ENCODE assay signal across 23 cellular contexts in genomic region chr1:25864434-25864833, GRCh38. TPM values are rescaled to one million over a fixed set of nuclear protein-coding genes. Genes with fewer than 3 reads are reported as not detected.
DNase-seq lines count a peak whose midpoint lies in the region; ATAC-seq, FAIRE-seq and TF ChIP-seq lines count a peak whose summit lies in the region.
"Had no signal": no experiment of that assay in that cellular context is flagged by ENCODE, and none has a peak within 500 bp of the region (broad histone marks: within the 10 kb centered on the region; RNA-seq: fewer than 3 reads in every experiment).

No MANE protein-coding gene starts in this region.

- no peaks in the 10 kb centered on the region for H3K27me3 ChIP-seq in K562 (ENCODE audit: control insufficient read depth in 2 of 2, insufficient read depth in 2 of 2, low read length in 2 of 2)
- H3K27me3 ChIP-seq: BE2C had no signal

- no peaks in the 10 kb centered on the region for H4K20me1 ChIP-seq in K562 (replicated peaks; ENCODE audit: control insufficient read depth, insufficient read depth, low read length)

- H3K27ac ChIP-seq in K562 (ENCODE audit: extremely low read depth, low read depth, low read length) = no peak overlapping the region
- H3K27ac ChIP-seq: GM23248 had no signal

- TF ChIP-seq EP300 in K562 (IDR thresholded peaks at IDR 0.05; ENCODE audit: low read length) = no peak

- H3K27me3 Mint-ChIP-seq in T-helper 17 cell (no peaks in the 10 kb centered on the region), nephron (ENCODE audit: low read depth) (peaks cover 4% of the 10 kb centered on the region)
- H3K27me3 Mint-ChIP-seq: CD4-positive, CD25-positive, alpha-beta regulatory T cell; CD8-positive, alpha-beta memory T cell had no signal

- TF ChIP-seq CTCF in K562 (IDR thresholded peaks at IDR 0.05 in 2 of 3, conservative IDR thresholded peaks at IDR 0.05 in 1 of 3; ENCODE audit: insufficient read depth in 2 of 3, low read depth in 1 of 3, low read length in 3 of 3) (no peak), nephron (IDR thresholded peaks at IDR 0.05; ENCODE audit: unreplicated experiment in 3 of 3) (no peak)

- ATAC-seq in T-helper 17 cell = no peak
- no peak for ATAC-seq in K562

- H3K4me1 Mint-ChIP-seq in T-helper 17 cell = peaks cover 11% of the 10 kb centered on the region
- peaks cover 28% of the 10 kb centered on the region for H3K4me1 Mint-ChIP-seq in nephron

- H3K9me1 ChIP-seq in K562 (ENCODE audit: control insufficient read depth, insufficient read depth, low read length) = no peaks in the 10 kb centered on the region

- FAIRE-seq in K562 (lab: Jason Lieb, UNC) = no peak
- FAIRE-seq: A204.1, D721Med, GM12892, GM18507, H54 had no signal

- 85% methylated on average over 3 of the region's 3 CpGs for WGBS in K562 (ENCODE audit: insufficient coverage, low coverage, missing lambda C conversion rate)

- H3K9ac ChIP-seq in K562 (ENCODE audit: insufficient read depth in 1 of 2, low read depth in 2 of 2, low read length in 2 of 2) = peak overlapping the region in 1 of 2 experiments; percentile 10; a peak in 1 of 4 replicates
- H3K9ac ChIP-seq: GM23248 had no signal

- no peak overlapping the region for H3K4me2 ChIP-seq in K562 (ENCODE audit: insufficient read depth, low read length)

- in situ Hi-C loops in K562 (cut with MboI) = no loop called here

- CTCF ChIA-PET in K562 (lab: Yijun Ruan, JAX; ENCODE audit: low intra/inter-chr PET ratio) = no interaction called here

- H3K4me3 Mint-ChIP-seq in T-helper 17 cell (no peak overlapping the region), nephron (no peak overlapping the region)
- H3K4me3 Mint-ChIP-seq: CD4-positive, CD25-positive, alpha-beta regulatory T cell; CD8-positive, alpha-beta memory T cell; HFFc6 had no signal

- H3K9me3 Mint-ChIP-seq in nephron = no peaks in the 10 kb centered on the region
- H3K9me3 Mint-ChIP-seq: CD4-positive, CD25-positive, alpha-beta regulatory T cell; CD8-positive, alpha-beta memory T cell; HFFc6 had no signal

- no peak overlapping the region for H3K4me3 ChIP-seq in K562
- H3K4me3 ChIP-seq: GM23248 had no signal

- no peak for TF ChIP-seq RAD21 in K562 (CRISPR knock-in tag; conservative IDR thresholded peaks at IDR 0.05 in 1 of 2, IDR thresholded peaks at IDR 0.05 in 1 of 2)

- H3K36me3 Mint-ChIP-seq in T-helper 17 cell (ENCODE audit: low read depth) (no peaks in the 10 kb centered on the region), nephron (ENCODE audit: low read depth) (peaks cover 33% of the 10 kb centered on the region)

- peaks cover 14% of the 10 kb centered on the region for H3K79me2 ChIP-seq in K562 (ENCODE audit: control insufficient read depth, insufficient read depth, low read length)

- no peaks in the 10 kb centered on the region for H3K9me3 ChIP-seq in T-helper 17 cell (ENCODE audit: control insufficient read depth, low read length, poor library complexity, severe bottlenecking)
- no peaks in the 10 kb centered on the region for H3K9me3 ChIP-seq in K562 (replicated peaks; ENCODE audit: control insufficient read depth, insufficient read depth, low read depth, low read length)
- H3K9me3 ChIP-seq: BE2C had no signal

- peaks cover 11% of the 10 kb centered on the region; the same call in 1 of the 3 replicates for H3K36me3 ChIP-seq in K562 (ENCODE audit: control insufficient read depth, insufficient read depth, low read length)
- H3K36me3 ChIP-seq: BE2C had no signal

- DNase-seq in T-helper 17 cell (no peak), K562 (ENCODE audit: extremely low read depth in 1 of 4, low spot score in 3 of 4) (no peak), DMS153 treated with DMSO at 0.1 percent for 48 hours (lab: John Stamatoyannopoulos, UW; ENCODE audit: unreplicated experiment) (no peak), NCI-H69 (lab: John Stamatoyannopoulos, UW) (no peak), OCI-M1 (lab: John Stamatoyannopoulos, UW) (no peak)
- no peak for DNase-seq in activated CD4-positive, alpha-beta T cell treated with anti-CD3 and anti-CD28 coated beads for 48 hours
- DNase-seq: ACHN; BE2C; C1 segment of cervical spinal cord; CD4-positive, CD25-positive, alpha-beta regulatory T cell; CD8-positive, alpha-beta memory T cell; COR-L47; DMS79; GDM1; GM23248; HCEC 1CT; HFFc6 had no signal

- H2AFZ ChIP-seq in K562 (ENCODE audit: low read depth, low read length) = no peak overlapping the region
- H2AFZ ChIP-seq: GM23248 had no signal

- H3K4me1 ChIP-seq in K562 (replicated peaks in 1 of 2; ENCODE audit: control insufficient read depth in 2 of 2, insufficient read depth in 2 of 2, low read length in 2 of 2) = peaks cover 21 to 42% of the 10 kb centered on the region in 2 experiments
- H3K4me1 ChIP-seq: BE2C had no signal

- no TSS peak for BruUV-seq in K562 (replicated peaks; lab: Mats Ljungman, UMichigan)

- H3K27ac Mint-ChIP-seq in T-helper 17 cell (peak overlapping the region; percentile 12), nephron (peak overlapping the region in 2 of 3 experiments; percentile 16 to 29)
- H3K27ac Mint-ChIP-seq: CD4-positive, CD25-positive, alpha-beta regulatory T cell; CD8-positive, alpha-beta memory T cell; HFFc6 had no signal

- TF ChIP-seq POLR2A in K562 (conservative IDR thresholded peaks at IDR 0.05) = no peak

- intact Hi-C loops in K562 (cut with micrococcal nuclease) = loop anchor here (5.0 kb wide), 1 partner anchor 368 kb away; the partner anchor contains the start of gene CEP85

- POLR2A ChIA-PET in K562 (lab: Yijun Ruan, JAX) = interaction anchor here (0.6 to 1.6 kb wide), 5 partner anchors 16 to 55 kb away, joined by 3 to 4 read pairs (median 3); no protein-coding TSS in a partner anchor

RNA-seq across cellular contexts. Expression of gene AUNIP, which starts 5.2 kb away (rescaled TPM):
- total RNA-seq in T-helper 17 cell (under 1 TPM in 1 of 2 donors, not detected in 1; 0.31 TPM), K562 (2014; rRNA removed) (46.4 and 51.4 TPM in 2 replicates), K562 (2014; rRNA removed; fragmentation: Illumina TruSeq; extraction: Trizol) (47.1 and 55.0 TPM in 2 replicates), K562 (2015; rRNA removed; fragmentation: Illumina TruSeq; extraction: Trizol) (40.5 and 41.4 TPM in 2 replicates), K562 (2021) (30.9 and 31.7 TPM in 2 replicates)
- total RNA-seq in K562 (2011; cell fraction: chromatin; rRNA removed; ENCODE audit: low replicate concordance) = 50.6 and 72.2 TPM in 2 replicates
- 35.2 and 36.8 TPM in 2 replicates for total RNA-seq in K562 (2011; cell fraction: nucleolus; rRNA removed)
- total RNA-seq in K562 (2011; cell fraction: nucleoplasm; rRNA removed) = 48.3 and 56.9 TPM in 2 replicates
- polyA plus RNA-seq in K562 (2011; rRNA removed) (45.0 and 48.8 TPM in 2 replicates), K562 (2014; fragmentation: Illumina TruSeq; extraction: Trizol) (48.8 and 50.0 TPM in 2 replicates), K562 (2014; fragmentation: Nextera tagmentation; extraction: Ambion mirVana) (10 to 100 TPM; 12.1 to 15.2 TPM), K562 (2014; rRNA removed) (52.3 and 53.8 TPM in 2 replicates)
- polyA plus RNA-seq in K562 (2011; cell fraction: cytosol; rRNA removed) = 26.1 and 34.8 TPM in 2 replicates
- 23.2 and 23.3 TPM in 2 replicates for polyA plus RNA-seq in K562 (2011; cell fraction: nucleus; rRNA removed)
- 18.8 and 21.2 TPM in 2 replicates for polyA plus RNA-seq in K562 (2012)
- polyA minus RNA-seq in K562 (2011; rRNA and poly(A)+ RNA removed) = 37.1 and 45.0 TPM in 2 replicates
- polyA minus RNA-seq in K562 (2011; cell fraction: cytosol; rRNA and poly(A)+ RNA removed) = 10.0 and 14.8 TPM in 2 replicates
- 18.4 and 30.3 TPM in 2 replicates for polyA minus RNA-seq in K562 (2011; cell fraction: nucleus; rRNA and poly(A)+ RNA removed)
- total RNA-seq: CD4-positive, CD25-positive, alpha-beta regulatory T cell had no signal
- polyA plus RNA-seq: CD8-positive, alpha-beta memory T cell had no signal

RNA-seq across cellular contexts. Expression of gene PAQR7, which starts 11.1 kb away (rescaled TPM):
- total RNA-seq in T-helper 17 cell (1 to 10 TPM; 1.4 to 2.6 TPM), K562 (2014; rRNA removed) (2.4 and 3.3 TPM in 2 replicates), K562 (2014; rRNA removed; fragmentation: Illumina TruSeq; extraction: Trizol) (2.0 and 2.4 TPM in 2 replicates), K562 (2015; rRNA removed; fragmentation: Illumina TruSeq; extraction: Trizol) (2.5 and 2.6 TPM in 2 replicates), K562 (2021) (4.0 and 4.4 TPM in 2 replicates)
- 9.3 and 18.9 TPM in 2 replicates for total RNA-seq in K562 (2011; cell fraction: chromatin; rRNA removed; ENCODE audit: low replicate concordance)
- total RNA-seq in K562 (2011; cell fraction: nucleolus; rRNA removed) = 15.7 and 18.8 TPM in 2 replicates
- 13.9 and 16.4 TPM in 2 replicates for total RNA-seq in K562 (2011; cell fraction: nucleoplasm; rRNA removed)
- polyA plus RNA-seq in K562 (2011; rRNA removed) (5.2 and 5.4 TPM in 2 replicates), K562 (2014; fragmentation: Illumina TruSeq; extraction: Trizol) (2.9 and 3.3 TPM in 2 replicates), K562 (2014; fragmentation: Nextera tagmentation; extraction: Ambion mirVana) (1 to 10 TPM; 1.1 to 1.2 TPM), K562 (2014; rRNA removed) (2.7 and 3.0 TPM in 2 replicates)
- polyA plus RNA-seq in K562 (2011; cell fraction: cytosol; rRNA removed) = 8.8 and 14.1 TPM in 2 replicates
- 5.8 and 7.4 TPM in 2 replicates for polyA plus RNA-seq in K562 (2011; cell fraction: nucleus; rRNA removed)
- 4.5 and 6.9 TPM in 2 replicates for polyA plus RNA-seq in K562 (2012)
- polyA minus RNA-seq in K562 (2011; rRNA and poly(A)+ RNA removed) = 5.5 and 8.5 TPM in 2 replicates
- 7.4 and 8.5 TPM in 2 replicates for polyA minus RNA-seq in K562 (2011; cell fraction: cytosol; rRNA and poly(A)+ RNA removed)
- polyA minus RNA-seq in K562 (2011; cell fraction: nucleus; rRNA and poly(A)+ RNA removed) = 2.0 and 2.4 TPM in 2 replicates

RNA-seq across cellular contexts. Expression of gene STMN1, which starts 41.8 kb away (rescaled TPM):
- 10 to 100 TPM in 1 of 2 donors, 1 to 10 TPM in 1; 9.3 to 13.8 TPM for total RNA-seq in T-helper 17 cell
- total RNA-seq in K562 (2011; cell fraction: chromatin; rRNA removed; ENCODE audit: low replicate concordance) = 79.1 and 202 TPM in 2 replicates
- 64.9 and 72.4 TPM in 2 replicates for total RNA-seq in K562 (2011; cell fraction: nucleolus; rRNA removed)
- total RNA-seq in K562 (2011; cell fraction: nucleoplasm; rRNA removed) = 144 and 204 TPM in 2 replicates
- total RNA-seq in K562 (2014; rRNA removed) = 717 and 838 TPM in 2 replicates
- total RNA-seq in K562 (2014; rRNA removed; fragmentation: Illumina TruSeq; extraction: Trizol) = 432 and 614 TPM in 2 replicates
- total RNA-seq in K562 (2015; rRNA removed; fragmentation: Illumina TruSeq; extraction: Trizol) = 534 and 557 TPM in 2 replicates
- 595 and 622 TPM in 2 replicates for total RNA-seq in K562 (2021)
- 269 and 330 TPM in 2 replicates for polyA plus RNA-seq in K562 (2011; rRNA removed)
- 40.0 and 111 TPM in 2 replicates for polyA plus RNA-seq in K562 (2011; cell fraction: cytosol; rRNA removed)
- 108 and 181 TPM in 2 replicates for polyA plus RNA-seq in K562 (2011; cell fraction: nucleus; rRNA removed)
- polyA plus RNA-seq in K562 (2012) = 743 and 1,035 TPM in 2 replicates
- 1,051 and 1,453 TPM in 2 replicates for polyA plus RNA-seq in K562 (2014; fragmentation: Illumina TruSeq; extraction: Trizol)
- 1,000 to 10,000 TPM; 2,090 to 2,153 TPM for polyA plus RNA-seq in K562 (2014; fragmentation: Nextera tagmentation; extraction: Ambion mirVana)
- polyA plus RNA-seq in K562 (2014; rRNA removed) = 481 and 592 TPM in 2 replicates
- polyA minus RNA-seq in K562 (2011; rRNA and poly(A)+ RNA removed) = 67.2 and 95.3 TPM in 2 replicates
- polyA minus RNA-seq in K562 (2011; cell fraction: cytosol; rRNA and poly(A)+ RNA removed) = 80.8 and 100 TPM in 2 replicates
- polyA minus RNA-seq in K562 (2011; cell fraction: nucleus; rRNA and poly(A)+ RNA removed) = 35.7 and 84.1 TPM in 2 replicates

RNA-seq across cellular contexts. Expression of gene MTFR1L, which starts 44.7 kb away (rescaled TPM):
- total RNA-seq in T-helper 17 cell (10 to 100 TPM; 30.4 to 37.4 TPM), K562 (2014; rRNA removed) (43.5 and 54.9 TPM in 2 replicates), K562 (2014; rRNA removed; fragmentation: Illumina TruSeq; extraction: Trizol) (39.2 and 41.4 TPM in 2 replicates), K562 (2015; rRNA removed; fragmentation: Illumina TruSeq; extraction: Trizol) (45.2 and 45.8 TPM in 2 replicates), K562 (2021) (54.3 and 58.5 TPM in 2 replicates)
- 93.2 and 162 TPM in 2 replicates for total RNA-seq in K562 (2011; cell fraction: chromatin; rRNA removed; ENCODE audit: low replicate concordance)
- 112 and 114 TPM in 2 replicates for total RNA-seq in K562 (2011; cell fraction: nucleolus; rRNA removed)
- 110 and 117 TPM in 2 replicates for total RNA-seq in K562 (2011; cell fraction: nucleoplasm; rRNA removed)
- polyA plus RNA-seq in K562 (2011; rRNA removed) (53.7 and 79.7 TPM in 2 replicates), K562 (2014; fragmentation: Illumina TruSeq; extraction: Trizol) (71.0 and 84.8 TPM in 2 replicates), K562 (2014; fragmentation: Nextera tagmentation; extraction: Ambion mirVana) (10 to 100 TPM; 81.2 to 98.5 TPM), K562 (2014; rRNA removed) (45.1 and 60.0 TPM in 2 replicates)
- polyA plus RNA-seq in K562 (2011; cell fraction: cytosol; rRNA removed) = 75.5 and 87.3 TPM in 2 replicates
- polyA plus RNA-seq in K562 (2011; cell fraction: nucleus; rRNA removed) = 196 and 214 TPM in 2 replicates
- polyA plus RNA-seq in K562 (2012) = 57.4 and 71.0 TPM in 2 replicates
- 35.2 and 44.3 TPM in 2 replicates for polyA minus RNA-seq in K562 (2011; rRNA and poly(A)+ RNA removed)
- 23.6 and 25.6 TPM in 2 replicates for polyA minus RNA-seq in K562 (2011; cell fraction: cytosol; rRNA and poly(A)+ RNA removed)
- 31.9 and 51.9 TPM in 2 replicates for polyA minus RNA-seq in K562 (2011; cell fraction: nucleus; rRNA and poly(A)+ RNA removed)

Comparison
In these comparisons a context has a peak if more than half of its experiments do, and no peak if none do; other contexts are left out.
1. RNA of gene AUNIP, which starts 5.2 kb away (total RNA-seq): 30.9 to 72.2 TPM in K562; 0.31 TPM in T-helper 17 cell; every median in the first group is over 10 times any median in the second.
2. RNA of gene STMN1, which starts 41.8 kb away (total RNA-seq): 64.9 to 838 TPM in K562; 9.3 to 13.8 TPM in T-helper 17 cell; every median in the first group is over 4 times any median in the second.